8 cellular contexts compared by ENCODE assay signal in the genomic region with DNA sequence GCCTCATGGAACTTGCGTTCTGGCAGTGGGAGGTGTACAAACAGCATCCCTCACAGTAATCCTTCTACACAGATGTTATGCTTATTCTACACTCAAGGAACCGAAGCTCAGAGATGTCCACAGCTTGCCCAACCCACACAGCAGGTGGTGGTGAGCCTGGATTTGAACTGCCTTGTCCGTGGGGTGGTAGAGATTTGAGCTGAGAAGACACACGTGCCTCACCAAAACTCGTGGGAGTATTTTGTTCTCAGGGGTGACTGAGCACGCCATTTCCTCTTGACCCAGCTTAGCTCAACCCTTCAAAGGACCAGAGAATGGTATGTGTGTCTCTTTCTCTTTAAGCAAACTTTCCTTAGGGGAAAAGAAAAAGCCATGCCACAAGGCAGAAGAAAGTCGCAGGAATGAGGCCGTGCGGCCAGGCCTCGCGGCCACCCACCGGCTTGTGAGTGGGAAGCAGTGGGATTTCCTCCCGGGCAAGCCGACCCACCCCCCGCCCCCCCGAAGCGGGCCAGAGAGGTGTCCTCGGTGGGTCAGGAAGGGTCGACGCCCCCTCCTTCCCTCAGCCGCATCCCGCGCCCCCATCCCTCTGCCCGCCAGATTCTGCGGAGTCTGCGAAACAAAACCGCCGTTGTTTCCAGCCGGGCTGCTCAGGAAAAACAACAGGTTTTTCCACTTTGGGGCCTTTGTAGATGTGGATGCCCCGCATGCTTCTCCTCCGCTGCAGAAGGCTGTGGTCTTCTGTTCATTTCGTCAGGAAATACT.
A peak's percentile ranks its signal among the peaks of the same experiment; 100 is the strongest.
DNase-seq lines count a peak whose midpoint lies in the region; ATAC-seq, FAIRE-seq and TF ChIP-seq lines count a peak whose summit lies in the region.
"Not testable (repeated sequence)": the region's sequence is repeated elsewhere in the genome, so short reads cannot be mapped to it uniquely, and the experiment has no call there.

No MANE protein-coding gene starts in this region.

- H3K36me3 ChIP-seq in endodermal cell (ENCODE audit: control insufficient read depth, insufficient read depth, low read length); trophoblast cell (ENCODE audit: control insufficient read depth in 1 of 2, insufficient read depth in 2 of 2, low read length in 2 of 2); upper lobe of right lung: not testable (repeated sequence)

- H3K4me3 Mint-ChIP-seq in activated T-cell treated with anti-CD3 and anti-CD28 coated beads, Interleukin-2, amount 50 U/mL, for 72 hours: not testable (repeated sequence)
- peak overlapping the region; percentile 11 for H3K4me3 Mint-ChIP-seq in endodermal cell

- peak overlapping the region; percentile 76 for H3K14ac ChIP-seq in trophoblast cell (ENCODE audit: low read length)

- FAIRE-seq in GM12891 (lab: Jason Lieb, UNC): peak; percentile 76

- H3K27ac ChIP-seq in endodermal cell (ENCODE audit: low read depth, low read length); upper lobe of right lung: not testable (repeated sequence)
- peak overlapping the region; percentile 93 for H3K27ac ChIP-seq in trophoblast cell (ENCODE audit: low read depth, low read length)

- H3K23ac ChIP-seq in trophoblast cell (ENCODE audit: low read length): not testable (repeated sequence)

- not testable (repeated sequence) for H3K9me3 Mint-ChIP-seq in activated T-cell treated with anti-CD3 and anti-CD28 coated beads, Interleukin-2, amount 50 U/mL, for 72 hours
- H3K9me3 Mint-ChIP-seq in endodermal cell: peaks cover 26% of the 10 kb centered on the region

- not testable (repeated sequence) for H2AK5ac ChIP-seq in trophoblast cell (ENCODE audit: low read length)

- peak overlapping the region; percentile 92 for H2BK120ac ChIP-seq in trophoblast cell (ENCODE audit: insufficient read depth, low read length, poor library complexity)

- not testable (repeated sequence) for H3K4me1 ChIP-seq in endodermal cell (ENCODE audit: control insufficient read depth, insufficient read depth, low read length); upper lobe of right lung
- peaks cover 15 to 22% of the 10 kb centered on the region in 2 experiments for H3K4me1 ChIP-seq in trophoblast cell (ENCODE audit: control insufficient read depth in 1 of 2, insufficient read depth in 2 of 2, low read length in 2 of 2)

- H2BK12ac ChIP-seq in trophoblast cell (ENCODE audit: low read length): peak overlapping the region; percentile 79

- not testable (repeated sequence) for H3K27ac Mint-ChIP-seq in activated T-cell treated with anti-CD3 and anti-CD28 coated beads, Interleukin-2, amount 50 U/mL, for 72 hours; endodermal cell

- TF ChIP-seq CTCF in endodermal cell (conservative IDR thresholded peaks at IDR 0.05); upper lobe of right lung (IDR thresholded peaks at IDR 0.05): not testable (repeated sequence)

- not testable (repeated sequence) for TF ChIP-seq POLR2A in GM12891 (IDR thresholded peaks at IDR 0.05; ENCODE audit: low read depth, low read length)

- peak; percentile 35 to 57 for ATAC-seq in activated T-cell treated with anti-CD3 and anti-CD28 coated beads, Interleukin-2, amount 50 U/mL, for 72 hours (replicated peaks in 1 of 2)
- not testable (repeated sequence) for ATAC-seq in upper lobe of right lung

- intact Hi-C loops in upper lobe of right lung (cut with DNase I): not testable (repeated sequence)

- not testable (repeated sequence) for H3K4me3 ChIP-seq in endodermal cell (ENCODE audit: low read length); trophoblast cell (ENCODE audit: low read depth, low read length); upper lobe of right lung

- H2AFZ ChIP-seq in trophoblast cell (ENCODE audit: insufficient read depth, low read length, poor library complexity): not testable (repeated sequence)

- 85 to 88% methylated on average over 13 to 31 of the region's 32 CpGs for WGBS in endodermal cell (ENCODE audit: insufficient coverage in 1 of 2, insufficient read length in 1 of 2), 2 experiments
- WGBS in trophoblast cell (ENCODE audit: extremely low coverage, insufficient coverage, insufficient read length): no CpG with 5 or more reads among the region's 32 CpGs

- H4K12ac ChIP-seq in trophoblast cell (ENCODE audit: low read depth, low read length): not testable (repeated sequence)

- H3K79me1 ChIP-seq in trophoblast cell (ENCODE audit: low read length): peaks cover 17% of the 10 kb centered on the region

- peak overlapping the region; percentile 64 for H2BK5ac ChIP-seq in trophoblast cell (ENCODE audit: low read depth, low read length, poor library complexity)

- not testable (repeated sequence) for H3K9me3 ChIP-seq in endodermal cell (ENCODE audit: control insufficient read depth, low read length); trophoblast cell (ENCODE audit: insufficient read depth, low read depth, low read length); upper lobe of right lung

- not testable (repeated sequence) for H3K4me1 Mint-ChIP-seq in activated T-cell treated with anti-CD3 and anti-CD28 coated beads, Interleukin-2, amount 50 U/mL, for 72 hours (ENCODE audit: low read depth); endodermal cell

- not testable (repeated sequence) for DNase-seq in GM12891 (ENCODE audit: insufficient read length, low spot score)
- DNase-seq in NCI-H526 (lab: John Stamatoyannopoulos, UW): peak; percentile 11 to 57
- peak in 1 of 2 donors; percentile 14 for DNase-seq in activated T-cell treated with anti-CD3 and anti-CD28 coated beads, Interleukin-2, amount 50 U/mL, for 72 hours
- DNase-seq in endodermal cell: peak; percentile 77
- peak; percentile 41 for DNase-seq in iPS-NIHi7 (ENCODE audit: extremely low spot score)
- peak; percentile 3 for DNase-seq in midbrain (lab: John Stamatoyannopoulos, UW)
- DNase-seq in trophoblast cell: peak in 1 of 2 donors; percentile 61
- peak; percentile 48 for DNase-seq in upper lobe of right lung

- not testable (repeated sequence) for H3K79me2 ChIP-seq in trophoblast cell (ENCODE audit: control insufficient read depth, insufficient read depth, low read length, poor library complexity)

- peak overlapping the region; percentile 66 for H4K8ac ChIP-seq in trophoblast cell (ENCODE audit: low read depth, low read length)

- H3K27me3 Mint-ChIP-seq in activated T-cell treated with anti-CD3 and anti-CD28 coated beads, Interleukin-2, amount 50 U/mL, for 72 hours (ENCODE audit: low read depth): peaks cover 61% of the 10 kb centered on the region
- H3K27me3 Mint-ChIP-seq in endodermal cell (ENCODE audit: insufficient read depth): not testable (repeated sequence)

- H3K9ac ChIP-seq in endodermal cell (ENCODE audit: extremely low read depth, low read length, poor library complexity, severe bottlenecking); trophoblast cell (ENCODE audit: low read length): not testable (repeated sequence)

- H3K4ac ChIP-seq in trophoblast cell (ENCODE audit: low read depth, low read length): not testable (repeated sequence)

- H3K36me3 Mint-ChIP-seq in activated T-cell treated with anti-CD3 and anti-CD28 coated beads, Interleukin-2, amount 50 U/mL, for 72 hours (ENCODE audit: insufficient read depth in 2 of 2); endodermal cell (ENCODE audit: low read depth): not testable (repeated sequence)

- not testable (repeated sequence) for H3K18ac ChIP-seq in trophoblast cell (ENCODE audit: low read length)

- peak overlapping the region; percentile 81 for H4K91ac ChIP-seq in trophoblast cell (ENCODE audit: low read depth, low read length)

- not testable (repeated sequence) for H3K27me3 ChIP-seq in endodermal cell (ENCODE audit: control insufficient read depth, insufficient read depth, low read length, poor library complexity, severe bottlenecking); trophoblast cell (ENCODE audit: insufficient read depth, low read length); upper lobe of right lung

- H3K4me2 ChIP-seq in trophoblast cell (ENCODE audit: low read length): peak overlapping the region; percentile 44
